In genomic region chr20:54082100-54082499, GRCh38 we compare ENCODE assay signal across 30 cellular contexts. TPM values are rescaled to one million over a fixed set of nuclear protein-coding genes. Genes with fewer than 3 reads are reported as not detected.
"Had no signal": no experiment of that assay in that cellular context is flagged by ENCODE, and none has a peak within 500 bp of the region (broad histone marks: within the 10 kb centered on the region; RNA-seq: fewer than 3 reads in every experiment).

No MANE protein-coding gene starts in this region.

- H3K27me3 ChIP-seq: brain microvascular endothelial cell, cardiac muscle cell, MG63, Peyer's patch had no signal

- H3K9ac ChIP-seq: KMS-11, SK-N-SH had no signal

- H3K4me2 ChIP-seq: KMS-11, SK-N-SH had no signal

- DNase-seq: activated CD4-positive, alpha-beta memory T cell treated with anti-CD3 and anti-CD28 coated beads, Interleukin-2, amount 10 ng/mL, durations not matched to agents 7 days and 5 days; activated CD4-positive, alpha-beta T cell treated with anti-CD3 and anti-CD28 coated beads, Interleukin-2, amount 10 ng/mL, durations not matched to agents 7 days and 5 days; activated CD4-positive, CD25-positive, alpha-beta regulatory T cell; activated gamma-delta T cell; activated naive CD4-positive, alpha-beta T cell treated with anti-CD3 and anti-CD28 coated beads, Interleukin-2, amount 10 ng/mL, durations not matched to agents 7 days and 5 days; activated naive CD8-positive, alpha-beta T cell treated with anti-CD3 and anti-CD28 coated beads for 36 hours; activated T-cell treated with anti-CD3 and anti-CD28 coated beads for 4 hours; activated T-cell treated with anti-CD3 and anti-CD28 coated beads, Interleukin-2, amount 50 U/mL, for 48 hours; brain microvascular endothelial cell; MG63; MV-4-11; NCI-H1092 treated with DMSO at 0.1 percent for 48 hours; NCI-H1417 treated with DMSO at 0.1 percent for 48 hours; NCI-H1694; NCI-H2029 treated with DMSO at 0.1 percent for 48 hours; NCI-H446; NCI-H524 treated with DMSO at 0.1 percent for 48 hours; NCI-H748 treated with DMSO at 0.1 percent for 48 hours; OCI-M1; Peyer's patch; Right ventricle myocardium superior; SJCRH30; SK-N-SH; T-helper 1 cell had no signal

- H3K4me1 ChIP-seq: Peyer's patch had no signal

- H3K9me3 ChIP-seq: MG63, Peyer's patch, SJCRH30, SK-N-SH had no signal

- H3K36me3 ChIP-seq: brain microvascular endothelial cell, cardiac muscle cell, MG63, Peyer's patch, SJCRH30 had no signal

- H3K4me3 ChIP-seq: cardiac muscle cell, MG63, Peyer's patch, SJCRH30 had no signal

- H3K27ac ChIP-seq: brain microvascular endothelial cell, cardiac muscle cell, KMS-11, Peyer's patch, RWPE1, SJCRH30, VCaP had no signal

- ATAC-seq: activated T-helper 17 cell treated with anti-CD3 and anti-CD28 coated beads, Interleukin-2, amount 50 U/mL, for 72 hours had no signal

RNA-seq across cellular contexts. Expression of gene BCAS1, which starts 11.7 kb away (rescaled TPM):
- total RNA-seq: activated CD4-positive, alpha-beta memory T cell treated with anti-CD3 and anti-CD28 coated beads, Interleukin-2, amount 10 ng/mL, durations not matched to agents 7 days and 5 days; cardiac muscle cell; Right ventricle myocardium superior; T-helper 2 cell treated with Interferon-gamma antibody and Interleukin-4, amounts not matched to agents 100 ng/mL and 5 ng/mL, for 36 hours had no signal
- polyA plus RNA-seq: cardiac muscle cell, SK-N-SH had no signal
